26 cellular contexts compared by ENCODE assay signal in the genomic region with DNA sequence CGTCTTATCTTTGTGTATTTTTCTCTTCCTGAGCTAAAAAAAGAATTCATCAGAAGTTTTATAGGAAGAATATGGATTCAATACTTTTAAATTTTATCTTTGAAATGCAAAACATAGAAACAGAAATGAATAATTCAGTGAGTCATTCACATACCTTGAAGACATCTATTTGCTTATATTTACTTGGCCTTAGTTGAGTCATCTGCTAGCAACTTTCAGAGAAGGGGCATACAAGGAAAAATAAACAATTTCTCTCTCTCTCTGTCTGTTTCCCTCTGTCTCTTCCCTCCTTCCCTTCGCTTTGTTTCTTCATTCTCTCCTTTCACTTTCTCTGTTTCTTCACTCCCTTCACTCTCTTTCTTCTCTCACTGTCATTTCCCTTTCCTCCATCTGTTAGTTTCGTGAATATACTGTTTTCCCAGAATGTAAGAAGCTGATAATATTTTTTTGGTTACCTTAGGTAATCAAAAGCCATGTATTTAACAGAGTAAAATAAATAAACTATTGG.
DNase-seq lines count a peak whose midpoint lies in the region; ATAC-seq and TF ChIP-seq lines count a peak whose summit lies in the region.
"Had no signal": no experiment of that assay in that cellular context is flagged by ENCODE, and none has a peak within 500 bp of the region (broad histone marks: within the 10 kb centered on the region; RNA-seq: fewer than 3 reads in every experiment).

No MANE protein-coding gene starts in this region.

- H3K36me3 ChIP-seq in GM23248 (ENCODE audit: low read depth) = no peaks in the 10 kb centered on the region
- H3K36me3 ChIP-seq: brain microvascular endothelial cell, gastroesophageal sphincter, Peyer's patch, prostate gland, spleen, thoracic aorta had no signal

- no peak overlapping the region for H3K9ac ChIP-seq in GM23248
- H3K9ac ChIP-seq: KMS-11 had no signal

- in situ Hi-C loops in GM23248 (cut with MboI) = no loop called here

- no peak overlapping the region for H3K4me3 ChIP-seq in AG04450 (ENCODE audit: low read depth, low read length)
- no peak overlapping the region for H3K4me3 ChIP-seq in fibroblast of pulmonary artery (replicated peaks; ENCODE audit: low read depth, low read length)
- no peak overlapping the region for H3K4me3 ChIP-seq in GM23248
- H3K4me3 ChIP-seq: gastroesophageal sphincter, Peyer's patch, prostate gland, spleen, thoracic aorta had no signal

- no peaks in the 10 kb centered on the region for H3F3A ChIP-seq in GM23248 (ENCODE audit: insufficient read depth)

- no peaks in the 10 kb centered on the region for H3K4me1 ChIP-seq in GM23248 (ENCODE audit: insufficient read depth)
- H3K4me1 ChIP-seq: gastroesophageal sphincter, Peyer's patch, prostate gland, spleen had no signal

- H3K9me2 ChIP-seq in GM23248 (ENCODE audit: insufficient read depth) = no peaks in the 10 kb centered on the region

- DNase-seq in AG04450 (ENCODE audit: low read depth, low spot score) (peak; percentile 11), HPDE6-E6E7 (ENCODE audit: extremely low spot score) (peak; percentile 8), fibroblast of pulmonary artery (ENCODE audit: low read depth) (peak; percentile 16), C1 segment of cervical spinal cord (lab: John Stamatoyannopoulos, UW) (no peak), GM23248 (no peak)
- DNase-seq: activated CD4-positive, alpha-beta memory T cell treated with anti-CD3 and anti-CD28 coated beads for 36 hours; activated naive CD4-positive, alpha-beta T cell treated with anti-CD3 and anti-CD28 coated beads for 36 hours; activated T-cell treated with anti-CD3 and anti-CD28 coated beads, Interleukin-2, amount 50 U/mL, for 1 hour; brain microvascular endothelial cell; DMS79 treated with DMSO at 0.1 percent for 48 hours; erythroblast; HFFc6; left colon; midbrain; NCI-H1105; NCI-H2171; NCI-H82; Peyer's patch; spleen had no signal

- H3K9me3 ChIP-seq in AG04450 (ENCODE audit: control insufficient read depth, insufficient read depth, low read length) (no peaks in the 10 kb centered on the region), GM23248 (ENCODE audit: low read depth) (no peaks in the 10 kb centered on the region)
- H3K9me3 ChIP-seq: gastroesophageal sphincter, Peyer's patch, prostate gland, thoracic aorta had no signal

- TF ChIP-seq CTCF in AG04450 (IDR thresholded peaks at IDR 0.05; ENCODE audit: low read depth, low read length) (no peak), fibroblast of pulmonary artery (IDR thresholded peaks at IDR 0.05; ENCODE audit: low read length, missing control alignments) (no peak)

- WGBS in GM23248 (ENCODE audit: low coverage in 1 of 2, low lambda C conversion rate in 2 of 2, missing lambda C conversion rate in 2 of 2), 2 experiments = 5 to 6% methylated on average over 3 of the region's 3 CpGs

- H3K27me3 ChIP-seq in AG04450 (ENCODE audit: control insufficient read depth, insufficient read depth, low read length) (no peaks in the 10 kb centered on the region), GM23248 (replicated peaks; ENCODE audit: insufficient read depth) (no peaks in the 10 kb centered on the region)
- H3K27me3 ChIP-seq: brain microvascular endothelial cell, gastroesophageal sphincter, Peyer's patch, spleen had no signal

- H3K27ac ChIP-seq in AG04450 (ENCODE audit: low read depth, low read length) (no peak overlapping the region), GM23248 (no peak overlapping the region)
- H3K27ac ChIP-seq: brain microvascular endothelial cell, gastroesophageal sphincter, KMS-11, Peyer's patch, prostate gland, spleen, thoracic aorta had no signal

- POLR2A ChIA-PET in AG04450 (lab: Yijun Ruan, JAX) = no interaction called here

- CTCF ChIA-PET in AG04450 (lab: Charles Lee) = no interaction called here

- no peak overlapping the region for H3K4me2 ChIP-seq in GM23248 (ENCODE audit: unreplicated experiment)
- H3K4me2 ChIP-seq: KMS-11 had no signal

- no peaks in the 10 kb centered on the region for H4K20me1 ChIP-seq in GM23248 (ENCODE audit: insufficient read depth)

- H2AFZ ChIP-seq in GM23248 = no peak overlapping the region

- no peaks in the 10 kb centered on the region for H3K79me2 ChIP-seq in GM23248 (ENCODE audit: insufficient read depth)

- ATAC-seq in SK-N-SH treated with all-trans-retinoic acid at 6 μM for 48 hours = peak; percentile 83
- ATAC-seq in HG02938 (IDR thresholded peaks at IDR 0.05; ENCODE audit: unreplicated experiment) = no peak
- ATAC-seq in HG03175 (IDR thresholded peaks at IDR 0.05; ENCODE audit: unreplicated experiment) = no peak
- ATAC-seq: gastroesophageal sphincter, left colon had no signal

TF ChIP-seq in SK-N-SH treated with all-trans-retinoic acid at 6 μM for 48 hours, 23 proteins besides CTCF, POLR2A, EP300 and RAD21:
- no peak for TF ChIP-seq PPARA (CRISPR knock-in tag; IDR thresholded peaks at IDR 0.05; ENCODE audit: borderline replicate concordance)
- TF ChIP-seq RARB (CRISPR knock-in tag; IDR thresholded peaks at IDR 0.05) = 0 out of 2 replicates have a peak, but pooled peaks have one; percentile 8

Comparison
In these comparisons a context has a peak if more than half of its experiments do, and no peak if none do; other contexts are left out.
1. DNase-seq: peak in AG04450 (single experiment), HPDE6-E6E7 (single experiment) and fibroblast of pulmonary artery (single experiment); none in C1 segment of cervical spinal cord (0 of 14) and GM23248 (single experiment).